Comparison of ENCODE assay signal across 21 cellular contexts in the genomic region with DNA sequence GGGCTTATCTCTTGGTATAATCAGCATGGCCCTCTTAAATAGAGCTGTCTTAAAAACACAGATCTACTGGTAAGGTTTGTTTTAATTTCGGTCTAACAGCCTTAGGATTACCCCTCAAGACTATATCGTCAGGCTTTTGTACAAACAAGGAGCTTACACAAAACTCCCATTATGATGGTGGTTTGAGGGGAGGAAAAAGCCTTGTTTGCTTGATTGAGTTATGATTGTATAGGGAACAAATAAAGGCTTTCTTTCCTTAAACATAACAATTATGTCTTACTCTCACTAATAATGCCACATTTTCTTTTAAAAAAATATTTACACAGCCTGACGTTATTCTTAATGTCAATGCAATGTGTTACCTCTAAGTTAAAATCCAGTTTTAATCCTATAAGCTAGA.
"Had no signal": no experiment of that assay in that cellular context is flagged by ENCODE, and none has a peak within 500 bp of the region (broad histone marks: within the 10 kb centered on the region; RNA-seq: fewer than 3 reads in every experiment).

No MANE protein-coding gene starts in this region.

- ATAC-seq: activated CD8-positive, alpha-beta memory T cell treated with anti-CD3 and anti-CD28 coated beads, Interleukin-2, amount 10 ng/mL, durations not matched to agents 7 days and 5 days; activated CD8-positive, alpha-beta T cell treated with anti-CD3 and anti-CD28 coated beads for 36 hours; heart right ventricle; left lobe of liver; lower lobe of right lung; naive thymus-derived CD4-positive, alpha-beta T cell; upper lobe of right lung had no signal

- H3K27ac ChIP-seq: heart right ventricle, lower lobe of right lung, prostate gland, thoracic aorta, upper lobe of right lung, WERI-Rb-1 had no signal

- H3K4me1 Mint-ChIP-seq: activated CD4-positive, alpha-beta T cell treated with anti-CD3 and anti-CD28 coated beads, Interleukin-2, amount 10 ng/mL, durations not matched to agents 7 days and 5 days; activated CD8-positive, alpha-beta memory T cell treated with anti-CD3 and anti-CD28 coated beads, Interleukin-2, amount 10 ng/mL, durations not matched to agents 7 days and 5 days; activated naive CD4-positive, alpha-beta T cell treated with anti-CD3 and anti-CD28 coated beads, Interleukin-2, amount 10 ng/mL, durations not matched to agents 7 days and 5 days; naive thymus-derived CD4-positive, alpha-beta T cell had no signal

- H3K4me3 Mint-ChIP-seq: activated CD4-positive, alpha-beta T cell treated with anti-CD3 and anti-CD28 coated beads, Interleukin-2, amount 10 ng/mL, durations not matched to agents 7 days and 5 days; activated CD8-positive, alpha-beta memory T cell treated with anti-CD3 and anti-CD28 coated beads, Interleukin-2, amount 10 ng/mL, durations not matched to agents 7 days and 5 days; activated CD8-positive, alpha-beta T cell treated with anti-CD3 and anti-CD28 coated beads for 36 hours; activated naive CD4-positive, alpha-beta T cell treated with anti-CD3 and anti-CD28 coated beads, Interleukin-2, amount 10 ng/mL, durations not matched to agents 7 days and 5 days; naive thymus-derived CD4-positive, alpha-beta T cell; T-helper 2 cell treated with Interferon-gamma antibody and Interleukin-4, amounts not matched to agents 5 μg/mL and 100 μg/mL, for 36 hours had no signal

- H3K4me3 ChIP-seq: heart right ventricle, lower lobe of right lung, prostate gland, thoracic aorta, upper lobe of right lung had no signal

- H3K9me3 Mint-ChIP-seq: activated CD4-positive, alpha-beta T cell treated with anti-CD3 and anti-CD28 coated beads, Interleukin-2, amount 10 ng/mL, durations not matched to agents 7 days and 5 days; activated CD8-positive, alpha-beta T cell treated with anti-CD3 and anti-CD28 coated beads for 36 hours; activated naive CD4-positive, alpha-beta T cell treated with anti-CD3 and anti-CD28 coated beads, Interleukin-2, amount 10 ng/mL, durations not matched to agents 7 days and 5 days; naive thymus-derived CD4-positive, alpha-beta T cell; T-helper 2 cell treated with Interferon-gamma antibody and Interleukin-4, amounts not matched to agents 5 μg/mL and 100 μg/mL, for 36 hours had no signal

- H3K27me3 Mint-ChIP-seq: activated CD4-positive, alpha-beta T cell treated with anti-CD3 and anti-CD28 coated beads, Interleukin-2, amount 10 ng/mL, durations not matched to agents 7 days and 5 days; activated CD8-positive, alpha-beta memory T cell treated with anti-CD3 and anti-CD28 coated beads, Interleukin-2, amount 10 ng/mL, durations not matched to agents 7 days and 5 days; activated CD8-positive, alpha-beta T cell treated with anti-CD3 and anti-CD28 coated beads for 36 hours; activated naive CD4-positive, alpha-beta T cell treated with anti-CD3 and anti-CD28 coated beads, Interleukin-2, amount 10 ng/mL, durations not matched to agents 7 days and 5 days; naive thymus-derived CD4-positive, alpha-beta T cell had no signal

- H3K27ac Mint-ChIP-seq: activated CD4-positive, alpha-beta T cell treated with anti-CD3 and anti-CD28 coated beads, Interleukin-2, amount 10 ng/mL, durations not matched to agents 7 days and 5 days; activated CD8-positive, alpha-beta memory T cell treated with anti-CD3 and anti-CD28 coated beads, Interleukin-2, amount 10 ng/mL, durations not matched to agents 7 days and 5 days; activated CD8-positive, alpha-beta T cell treated with anti-CD3 and anti-CD28 coated beads for 36 hours; activated naive CD4-positive, alpha-beta T cell treated with anti-CD3 and anti-CD28 coated beads, Interleukin-2, amount 10 ng/mL, durations not matched to agents 7 days and 5 days; naive thymus-derived CD4-positive, alpha-beta T cell had no signal

- H3K27me3 ChIP-seq: heart right ventricle, upper lobe of right lung had no signal

- H3K9me3 ChIP-seq: heart right ventricle, lower lobe of right lung, prostate gland, thoracic aorta, upper lobe of right lung had no signal

- H3K36me3 Mint-ChIP-seq: activated naive CD4-positive, alpha-beta T cell treated with anti-CD3 and anti-CD28 coated beads, Interleukin-2, amount 10 ng/mL, durations not matched to agents 7 days and 5 days had no signal

- H3K4me1 ChIP-seq: heart right ventricle, lower lobe of right lung, prostate gland, upper lobe of right lung had no signal

- DNase-seq: activated CD4-positive, alpha-beta T cell treated with anti-CD3 and anti-CD28 coated beads, Interleukin-2, amount 10 ng/mL, durations not matched to agents 7 days and 5 days; activated CD4-positive, CD25-positive, alpha-beta regulatory T cell treated with anti-CD3 and anti-CD28 coated beads, Interleukin-2, amount 50 U/mL, for 72 hours; activated CD8-positive, alpha-beta memory T cell treated with anti-CD3 and anti-CD28 coated beads, Interleukin-2, amount 10 ng/mL, durations not matched to agents 7 days and 5 days; activated CD8-positive, alpha-beta T cell treated with anti-CD3 and anti-CD28 coated beads for 36 hours; activated effector memory CD4-positive, alpha-beta T cell treated with anti-CD3 and anti-CD28 coated beads, Interleukin-2, amount 50 U/mL, for 16 hours; activated naive CD4-positive, alpha-beta T cell treated with anti-CD3 and anti-CD28 coated beads, Interleukin-2, amount 10 ng/mL, durations not matched to agents 7 days and 5 days; activated T-cell treated with anti-CD3 and anti-CD28 coated beads for 4 hours; cerebellar nuclear complex; cortex of kidney; heart right ventricle; kidney; lower lobe of right lung; naive thymus-derived CD4-positive, alpha-beta T cell; stimulated activated CD4-positive, alpha-beta T cell treated with anti-CD3 and anti-CD28 coated beads, Interleukin-4, amount 100 ng/mL, for 24 hours; stimulated activated naive CD4-positive, alpha-beta T cell treated with Interleukin-2 at 50 U/mL for 16 hours; upper lobe of right lung; WERI-Rb-1 had no signal

- H3K36me3 ChIP-seq: heart right ventricle, lower lobe of right lung, prostate gland, thoracic aorta, upper lobe of right lung, WERI-Rb-1 had no signal
